Comparison of ENCODE assay signal across 18 cellular contexts in genomic region chr3:126466886-126467610, GRCh38. TPM values are rescaled to one million over a fixed set of nuclear protein-coding genes. Genes with fewer than 3 reads are reported as not detected.
DNase-seq lines count a peak whose midpoint lies in the region; ATAC-seq and TF ChIP-seq lines count a peak whose summit lies in the region.
"Had no signal": no experiment of that assay in that cellular context is flagged by ENCODE, and none has a peak within 500 bp of the region (broad histone marks: within the 10 kb centered on the region; RNA-seq: fewer than 3 reads in every experiment).

No MANE protein-coding gene starts in this region.

- TF ChIP-seq EP300 in upper lobe of left lung (IDR thresholded peaks at IDR 0.05): no peak

- peaks cover 70% of the 10 kb centered on the region for H3K4me1 ChIP-seq in left ventricle myocardium inferior
- peaks cover 0 to 26% of the 10 kb centered on the region in 2 donors for H3K4me1 ChIP-seq in right atrium auricular region
- peaks cover 63% of the 10 kb centered on the region for H3K4me1 ChIP-seq in lower lobe of right lung
- peaks cover 28 to 65% (median 47%) of the 10 kb centered on the region in 4 donors for H3K4me1 ChIP-seq in upper lobe of left lung

- H3K4me3 ChIP-seq in left ventricle myocardium inferior (no peak overlapping the region), right atrium auricular region (no peak overlapping the region), SK-N-MC (no peak overlapping the region), lower lobe of right lung (no peak overlapping the region), upper lobe of left lung (no peak overlapping the region)
- H3K4me3 ChIP-seq: hepatocyte, transverse colon had no signal

- no peaks in the 10 kb centered on the region for H3K9me3 ChIP-seq in left ventricle myocardium inferior (replicated peaks)
- H3K9me3 ChIP-seq in right atrium auricular region: no peaks in the 10 kb centered on the region
- no peaks in the 10 kb centered on the region for H3K9me3 ChIP-seq in SK-N-MC (ENCODE audit: low read depth, low read length)
- H3K9me3 ChIP-seq in lower lobe of right lung: no peaks in the 10 kb centered on the region
- H3K9me3 ChIP-seq in upper lobe of left lung: no peaks in the 10 kb centered on the region
- H3K9me3 ChIP-seq: transverse colon had no signal

- TF ChIP-seq POLR2A in upper lobe of left lung (IDR thresholded peaks at IDR 0.05): no peak

- intact Hi-C loops in left ventricle myocardium inferior (cut with micrococcal nuclease) (no loop called here), lower lobe of right lung (cut with DNase I) (no loop called here)

- H3K9ac ChIP-seq in SK-N-MC (ENCODE audit: insufficient read length): peak overlapping the region; percentile 7

- WGBS in upper lobe of left lung, 2 donors: 78 to 84% methylated on average over 15 to 19 of the region's 19 CpGs

- ATAC-seq in lower lobe of right lung (peak; percentile 41 to 45), upper lobe of left lung (ENCODE audit: low FRiP score in 2 of 2) (peak in 1 of 2 donors; percentile 19), GM21390 (IDR thresholded peaks at IDR 0.05; ENCODE audit: unreplicated experiment) (no peak)

- TF ChIP-seq CTCF in left ventricle myocardium inferior (IDR thresholded peaks at IDR 0.05; ENCODE audit: borderline replicate concordance) (no peak), right atrium auricular region (IDR thresholded peaks at IDR 0.05) (no peak), lower lobe of right lung (IDR thresholded peaks at IDR 0.05) (no peak), upper lobe of left lung (IDR thresholded peaks at IDR 0.05) (no peak)

- no peaks in the 10 kb centered on the region for H3K27me3 ChIP-seq in left ventricle myocardium inferior (ENCODE audit: low read depth)
- H3K27me3 ChIP-seq in right atrium auricular region: no peaks in the 10 kb centered on the region
- no peaks in the 10 kb centered on the region for H3K27me3 ChIP-seq in lower lobe of right lung (ENCODE audit: low read depth)
- no peaks in the 10 kb centered on the region for H3K27me3 ChIP-seq in upper lobe of left lung
- H3K27me3 ChIP-seq: brain microvascular endothelial cell, hepatocyte, transverse colon had no signal

- DNase-seq in left ventricle myocardium inferior (no peak), right atrium auricular region (ENCODE audit: low spot score) (no peak), SK-N-MC (ENCODE audit: low read depth, low spot score) (no peak), lower lobe of right lung (no peak), upper lobe of left lung (peak in 1 of 2 donors; percentile 26), RPMI8226 (no peak), OCI-M2 (lab: John Stamatoyannopoulos, UW; ENCODE audit: unreplicated experiment) (no peak)
- DNase-seq: brain microvascular endothelial cell; left cardiac atrium; NCI-H2081; NK-92 treated with Interleukin-12 subunit alpha and Interleukin-12 subunit beta, amount 100 ng/mL, for 24 hours; T-helper 9 cell; transverse colon had no signal

- H3K27ac ChIP-seq in left ventricle myocardium inferior (replicated peaks) (peak overlapping the region; percentile 5), right atrium auricular region (no peak overlapping the region), SK-N-MC (no peak overlapping the region; the same call in 1 of the 2 replicates), lower lobe of right lung (peak overlapping the region; percentile 51), upper lobe of left lung (peak overlapping the region in 3 of 4 donors; percentile 28 to 52 (median 35))
- H3K27ac ChIP-seq: brain microvascular endothelial cell, hepatocyte, transverse colon had no signal

- H3K36me3 ChIP-seq in left ventricle myocardium inferior (peaks cover 100% of the 10 kb centered on the region), right atrium auricular region (peaks cover 95% of the 10 kb centered on the region), SK-N-MC (ENCODE audit: insufficient read depth, low read length) (peaks cover 98% of the 10 kb centered on the region), lower lobe of right lung (peaks cover 99% of the 10 kb centered on the region), upper lobe of left lung (peaks cover 55 to 97% (median 82%) of the 10 kb centered on the region in 4 donors)

RNA-seq across cellular contexts. Expression of gene ZXDC, which starts 8.6 kb away (rescaled TPM):
- total RNA-seq in left ventricle myocardium inferior: 15.6 TPM
- 10 to 100 TPM; 18.9 to 25.5 TPM for total RNA-seq in right atrium auricular region
- 40.4 TPM for total RNA-seq in lower lobe of right lung
- 100 to 1,000 TPM in 1 of 6 donors, 10 to 100 TPM in 5; 35.9 to 112 (median 53.5) TPM for total RNA-seq in upper lobe of left lung

RNA-seq across cellular contexts. Expression of gene UROC1, which starts 50.5 kb away (rescaled TPM):
- total RNA-seq in left ventricle myocardium inferior: not detected
- not detected for total RNA-seq in right atrium auricular region
- total RNA-seq in lower lobe of right lung: not detected
- not detected for total RNA-seq in upper lobe of left lung
- total RNA-seq: fibroblast of lung, left cardiac atrium, pulmonary artery endothelial cell, transverse colon had no signal

RNA-seq across cellular contexts. Expression of gene CHST13, which starts 56.9 kb away (rescaled TPM):
- total RNA-seq in left ventricle myocardium inferior (0.11 TPM), right atrium auricular region (under 1 TPM in 1 of 2 donors, not detected in 1; 0.90 TPM), lower lobe of right lung (1.5 TPM), upper lobe of left lung (1 to 10 TPM in 3 of 6 donors, under 1 TPM in 1, not detected in 2; 0.57 to 3.1 (median 2.0) TPM)
- total RNA-seq: M059J, pulmonary artery endothelial cell had no signal

Comparison
In these comparisons a context has a peak if more than half of its experiments do, and no peak if none do; other contexts are left out.
1. H3K27ac ChIP-seq: peak in left ventricle myocardium inferior (single experiment), lower lobe of right lung (single experiment) and upper lobe of left lung (3 of 4); none in right atrium auricular region (0 of 2) and SK-N-MC (single experiment).